8 cellular contexts compared by ENCODE assay signal in genomic region chr6:26088344-26088743, GRCh38. TPM values are rescaled to one million over a fixed set of nuclear protein-coding genes. Genes with fewer than 3 reads are reported as not detected.
DNase-seq lines count a peak whose midpoint lies in the region; ATAC-seq, FAIRE-seq and TF ChIP-seq lines count a peak whose summit lies in the region.

No MANE protein-coding gene starts in this region.

- ATAC-seq in activated naive CD8-positive, alpha-beta T cell treated with anti-CD3 and anti-CD28 coated beads, Interleukin-2, amount 50 U/mL, for 24 hours = no peak
- ATAC-seq in stimulated activated effector memory CD8-positive, alpha-beta T cell treated with anti-CD3 and anti-CD28 coated beads, Interleukin-12 subunit alpha, Interleukin-12 subunit beta, amount 100 ng/mL, for 72 hours = no peak
- no peak for ATAC-seq in GM18867 (IDR thresholded peaks at IDR 0.05; ENCODE audit: unreplicated experiment)
- ATAC-seq in HG03520 (IDR thresholded peaks at IDR 0.05; ENCODE audit: unreplicated experiment) = no peak

- peaks cover 6% of the 10 kb centered on the region for H3K79me2 ChIP-seq in hepatocyte

- H3K9me3 Mint-ChIP-seq in activated naive CD8-positive, alpha-beta T cell treated with anti-CD3 and anti-CD28 coated beads, Interleukin-2, amount 50 U/mL, for 24 hours = no peaks in the 10 kb centered on the region
- H3K9me3 Mint-ChIP-seq in stimulated activated effector memory CD8-positive, alpha-beta T cell treated with anti-CD3 and anti-CD28 coated beads, Interleukin-12 subunit alpha, Interleukin-12 subunit beta, amount 100 ng/mL, for 72 hours = no peaks in the 10 kb centered on the region

- 47% methylated on average over 5 of the region's 5 CpGs for WGBS in hepatocyte (ENCODE audit: low lambda C conversion rate, missing lambda C conversion rate)

- peaks cover 2% of the 10 kb centered on the region for H3K27me3 Mint-ChIP-seq in activated naive CD8-positive, alpha-beta T cell treated with anti-CD3 and anti-CD28 coated beads, Interleukin-2, amount 50 U/mL, for 24 hours

- H3K27ac Mint-ChIP-seq in activated naive CD8-positive, alpha-beta T cell treated with anti-CD3 and anti-CD28 coated beads, Interleukin-2, amount 50 U/mL, for 24 hours = peak overlapping the region; percentile 68
- no peak overlapping the region for H3K27ac Mint-ChIP-seq in stimulated activated effector memory CD8-positive, alpha-beta T cell treated with anti-CD3 and anti-CD28 coated beads, Interleukin-12 subunit alpha, Interleukin-12 subunit beta, amount 100 ng/mL, for 72 hours

- H3K9me2 ChIP-seq in hepatocyte (replicated peaks; ENCODE audit: insufficient read depth) = no peaks in the 10 kb centered on the region

- peak overlapping the region; percentile 76 for H3K4me2 ChIP-seq in hepatocyte

- H3K36me3 ChIP-seq in hepatocyte (replicated peaks; ENCODE audit: insufficient read depth, low read depth) (no peaks in the 10 kb centered on the region), WERI-Rb-1 (no peaks in the 10 kb centered on the region)

- H3K4me3 Mint-ChIP-seq in activated naive CD8-positive, alpha-beta T cell treated with anti-CD3 and anti-CD28 coated beads, Interleukin-2, amount 50 U/mL, for 24 hours = peak overlapping the region; percentile 79
- H3K4me3 Mint-ChIP-seq in stimulated activated effector memory CD8-positive, alpha-beta T cell treated with anti-CD3 and anti-CD28 coated beads, Interleukin-12 subunit alpha, Interleukin-12 subunit beta, amount 100 ng/mL, for 72 hours = peak overlapping the region; percentile 75

- H3K9me3 ChIP-seq in hepatocyte (ENCODE audit: low read depth) = no peaks in the 10 kb centered on the region
- H3K9me3 ChIP-seq in WERI-Rb-1 (ENCODE audit: severe bottlenecking) = no peaks in the 10 kb centered on the region

- H3K4me1 Mint-ChIP-seq in activated naive CD8-positive, alpha-beta T cell treated with anti-CD3 and anti-CD28 coated beads, Interleukin-2, amount 50 U/mL, for 24 hours = peaks cover 38% of the 10 kb centered on the region
- H3K4me1 Mint-ChIP-seq in stimulated activated effector memory CD8-positive, alpha-beta T cell treated with anti-CD3 and anti-CD28 coated beads, Interleukin-12 subunit alpha, Interleukin-12 subunit beta, amount 100 ng/mL, for 72 hours = peaks cover 19% of the 10 kb centered on the region

- FAIRE-seq in H54 (lab: Jason Lieb, UNC) = peak; percentile 52

- DNase-seq in H54 (ENCODE audit: insufficient read length, low spot score) (no peak), hepatocyte (ENCODE audit: low spot score) (no peak), HK-2 (ENCODE audit: unreplicated experiment) (no peak), WERI-Rb-1 (no peak)
- no peak for DNase-seq in activated naive CD8-positive, alpha-beta T cell treated with anti-CD3 and anti-CD28 coated beads, Interleukin-2, amount 50 U/mL, for 24 hours
- no peak for DNase-seq in stimulated activated effector memory CD8-positive, alpha-beta T cell treated with anti-CD3 and anti-CD28 coated beads, Interleukin-12 subunit alpha, Interleukin-12 subunit beta, amount 100 ng/mL, for 72 hours (ENCODE audit: low spot score in 2 of 2)

- peak overlapping the region; percentile 15 for H3K4me3 ChIP-seq in hepatocyte
- H3K4me3 ChIP-seq in WERI-Rb-1 (ENCODE audit: low read depth, low read length) = no peak overlapping the region

- TF ChIP-seq POLR2A in H54 (IDR thresholded peaks at IDR 0.05; ENCODE audit: low read depth, low read length) = no peak

- no peaks in the 10 kb centered on the region for H3K36me3 Mint-ChIP-seq in activated naive CD8-positive, alpha-beta T cell treated with anti-CD3 and anti-CD28 coated beads, Interleukin-2, amount 50 U/mL, for 24 hours (ENCODE audit: low read depth)
- H3K36me3 Mint-ChIP-seq in stimulated activated effector memory CD8-positive, alpha-beta T cell treated with anti-CD3 and anti-CD28 coated beads, Interleukin-12 subunit alpha, Interleukin-12 subunit beta, amount 100 ng/mL, for 72 hours = no peaks in the 10 kb centered on the region

- H3K27ac ChIP-seq in hepatocyte = peak overlapping the region; percentile 90
- no peak overlapping the region for H3K27ac ChIP-seq in WERI-Rb-1

- H3K27me3 ChIP-seq in hepatocyte (no peaks in the 10 kb centered on the region), WERI-Rb-1 (ENCODE audit: insufficient read depth, low read depth, severe bottlenecking) (no peaks in the 10 kb centered on the region)

- peaks cover 10% of the 10 kb centered on the region for H3K4me1 ChIP-seq in hepatocyte (ENCODE audit: insufficient read depth)

- peak overlapping the region; percentile 86 for H2AFZ ChIP-seq in hepatocyte

- no peaks in the 10 kb centered on the region for H4K20me1 ChIP-seq in hepatocyte (ENCODE audit: insufficient read depth, poor library complexity, severe bottlenecking)

- TF ChIP-seq CTCF in hepatocyte (IDR thresholded peaks at IDR 0.05; ENCODE audit: poor library complexity) = no peak
- TF ChIP-seq CTCF in WERI-Rb-1 (IDR thresholded peaks at IDR 0.05; ENCODE audit: low read depth, low read length) = no peak

RNA-seq across cellular contexts. Expression of gene HFE, which starts 1.1 kb away (rescaled TPM):
- 5.6 and 7.4 TPM in 2 replicates for total RNA-seq in hepatocyte
- polyA plus RNA-seq in hepatocyte = 3.6 and 4.5 TPM in 2 replicates
